8 cellular contexts compared by ENCODE assay signal in genomic region chrX:38561126-38561868, GRCh38. TPM values are rescaled to one million over a fixed set of nuclear protein-coding genes. Genes with fewer than 3 reads are reported as not detected.
DNase-seq lines count a peak whose midpoint lies in the region; ATAC-seq, FAIRE-seq and TF ChIP-seq lines count a peak whose summit lies in the region.

TSPAN7 (plus strand) TSS chrX:38561542; CDS start chrX:38561547, 5 bp downstream.

- no peaks in the 10 kb centered on the region for H3K4me1 ChIP-seq in right lobe of liver

- peak; percentile 5 for FAIRE-seq in GM12892 (lab: Jason Lieb, UNC)

- TF ChIP-seq POLR2A in GM12892 (IDR thresholded peaks at IDR 0.05; ENCODE audit: low read depth, low read length) (no peak), right lobe of liver (IDR thresholded peaks at IDR 0.05) (no peak)

- H3K36me3 ChIP-seq in right lobe of liver, result no peaks in the 10 kb centered on the region

- no peaks in the 10 kb centered on the region for H3K27me3 Mint-ChIP-seq in activated CD4-positive, alpha-beta memory T cell treated with anti-CD3 and anti-CD28 coated beads for 36 hours

- no peak within 1 kb of the TSS for H3K27ac Mint-ChIP-seq in activated CD4-positive, alpha-beta memory T cell treated with anti-CD3 and anti-CD28 coated beads for 36 hours

- POLR2A ChIA-PET in activated CD4-positive, alpha-beta memory T cell treated with anti-CD3 and anti-CD28 coated beads for 36 hours (lab: Charles Lee), result no interaction called here

- no peak for TF ChIP-seq CTCF in right lobe of liver (IDR thresholded peaks at IDR 0.05)

- H3K36me3 Mint-ChIP-seq in activated CD4-positive, alpha-beta memory T cell treated with anti-CD3 and anti-CD28 coated beads for 36 hours, result no peaks in the 10 kb centered on the region

- peaks cover 2% of the 10 kb centered on the region for H3K4me1 Mint-ChIP-seq in activated CD4-positive, alpha-beta memory T cell treated with anti-CD3 and anti-CD28 coated beads for 36 hours (ENCODE audit: low read depth)

- H3K4me3 Mint-ChIP-seq in activated CD4-positive, alpha-beta memory T cell treated with anti-CD3 and anti-CD28 coated beads for 36 hours, result peak within 1 kb of the TSS; percentile 78

- intact Hi-C loops in activated CD4-positive, alpha-beta memory T cell treated with anti-CD3 and anti-CD28 coated beads for 36 hours (cut with micrococcal nuclease), result no loop called here
- intact Hi-C loops in right lobe of liver (cut with DNase I), result no loop called here

- WGBS in right lobe of liver (ENCODE audit: insufficient coverage, low coverage, low lambda C conversion rate, missing lambda C conversion rate), result 30% methylated on average over 17 of the region's 78 CpGs

- H3K9me3 Mint-ChIP-seq in activated CD4-positive, alpha-beta memory T cell treated with anti-CD3 and anti-CD28 coated beads for 36 hours, result no peaks in the 10 kb centered on the region

- no peaks in the 10 kb centered on the region for H3K27me3 ChIP-seq in right lobe of liver

- H3K4me3 ChIP-seq in right lobe of liver, result peak within 1 kb of the TSS; percentile 41 to 53 (median 44)

- DNase-seq in GM12892 (ENCODE audit: insufficient read length) (peak; percentile 32), NCI-H446 (lab: John Stamatoyannopoulos, UW) (peak; percentile 39 to 93), dermis microvascular lymphatic vessel endothelial cell (ENCODE audit: low read depth in 2 of 2) (peak; percentile 63 to 66), right lobe of liver (peak; percentile 84 to 88 (median 86))
- DNase-seq in activated CD4-positive, alpha-beta memory T cell treated with anti-CD3 and anti-CD28 coated beads for 36 hours, result peak; percentile 84
- DNase-seq in stimulated activated CD4-positive, alpha-beta T cell treated with anti-CD3 and anti-CD28 coated beads, Interleukin-2, amount 100 ng/mL, for 4 hours (ENCODE audit: low read depth), result peak; percentile 73

- no peak within 1 kb of the TSS for H3K27ac ChIP-seq in right lobe of liver

- ATAC-seq in HG03159 (IDR thresholded peaks at IDR 0.05; ENCODE audit: unreplicated experiment), result peak; percentile 81
- peak; percentile 88 to 93 (median 90) for ATAC-seq in right lobe of liver
- no peak for ATAC-seq in GM21447 (IDR thresholded peaks at IDR 0.05; ENCODE audit: unreplicated experiment)

- CTCF ChIA-PET in activated CD4-positive, alpha-beta memory T cell treated with anti-CD3 and anti-CD28 coated beads for 36 hours (lab: Charles Lee), result no interaction called here

- no peaks in the 10 kb centered on the region for H3K9me3 ChIP-seq in right lobe of liver

RNA-seq across cellular contexts. Expression of gene TSPAN7, which starts in this region (rescaled TPM):
- 0.57 TPM for polyA plus RNA-seq in GM12892 (2012; ENCODE audit: missing spikeins)
- total RNA-seq in activated CD4-positive, alpha-beta memory T cell treated with anti-CD3 and anti-CD28 coated beads for 36 hours, result under 1 TPM; 0.69 to 0.73 TPM
- total RNA-seq in dermis microvascular lymphatic vessel endothelial cell (9.2 and 23.8 TPM in 2 replicates), right lobe of liver (10 to 100 TPM in 5 of 6 experiments, 1 to 10 TPM in 1; 7.9 to 24.4 (median 15.7) TPM)

Comparison
In these comparisons a context has a peak if more than half of its experiments do, and no peak if none do; other contexts are left out.
1. Peak in DNase-seq in activated CD4-positive, alpha-beta memory T cell treated with anti-CD3 and anti-CD28 coated beads for 36 hours; RNA of the gene not detected or under 1 TPM.
2. DNase-seq: peak in every context shown above with its lines; median percentile 86 in right lobe of liver; 84 in activated CD4-positive, alpha-beta memory T cell treated with anti-CD3 and anti-CD28 coated beads for 36 hours; 73 in stimulated activated CD4-positive, alpha-beta T cell treated with anti-CD3 and anti-CD28 coated beads, Interleukin-2, amount 100 ng/mL, for 4 hours; 66 in NCI-H446; 64 in dermis microvascular lymphatic vessel endothelial cell; 32 in GM12892.